1 cellular context compared by ENCODE assay signal in the genomic region with DNA sequence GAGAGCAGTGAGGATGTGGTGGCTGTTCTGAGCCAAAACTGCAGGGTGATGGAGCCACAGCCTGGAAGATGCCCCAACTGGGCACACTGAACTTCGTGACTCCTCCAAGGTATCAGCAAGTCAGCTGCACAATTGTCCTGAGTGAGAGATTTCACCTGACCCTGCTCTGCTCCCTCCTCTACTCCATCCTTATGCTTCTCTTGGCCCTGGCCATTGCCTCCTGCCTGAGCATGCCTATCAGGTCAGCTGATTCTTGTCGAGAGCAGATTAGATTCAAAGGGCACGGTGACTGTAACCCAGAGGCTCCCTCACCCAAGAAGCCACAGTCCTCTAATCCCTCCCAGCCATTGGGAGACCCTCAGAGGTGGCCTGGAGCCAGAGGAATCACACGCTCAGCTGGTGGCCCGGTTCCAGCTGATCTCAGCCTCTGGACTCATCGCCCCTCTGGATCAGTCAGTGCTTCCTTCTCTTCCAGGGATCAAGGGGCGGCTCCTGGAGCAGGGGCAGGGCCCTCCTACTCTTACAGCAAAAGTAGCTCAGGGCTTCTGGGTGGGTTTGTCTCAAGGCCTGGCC.
TF ChIP-seq lines count a peak whose summit lies in the region.

No MANE protein-coding gene starts in this region.

TF ChIP-seq in IMR-90, 13 proteins besides CTCF, POLR2A, EP300 and RAD21:
- TF ChIP-seq BHLHE40 (IDR thresholded peaks at IDR 0.05; ENCODE audit: low read depth, low read length) (no peak), FOS (IDR thresholded peaks at IDR 0.05; ENCODE audit: low read depth, low read length) (no peak), MXI1 (IDR thresholded peaks at IDR 0.05; ENCODE audit: borderline replicate concordance, low read depth, low read length) (no peak), NFE2L2 (IDR thresholded peaks at IDR 0.05; ENCODE audit: low read depth, low read length) (no peak), CEBPB (IDR thresholded peaks at IDR 0.05; ENCODE audit: low read depth, low read length) (no peak)
- TF ChIP-seq, protein P1, sequence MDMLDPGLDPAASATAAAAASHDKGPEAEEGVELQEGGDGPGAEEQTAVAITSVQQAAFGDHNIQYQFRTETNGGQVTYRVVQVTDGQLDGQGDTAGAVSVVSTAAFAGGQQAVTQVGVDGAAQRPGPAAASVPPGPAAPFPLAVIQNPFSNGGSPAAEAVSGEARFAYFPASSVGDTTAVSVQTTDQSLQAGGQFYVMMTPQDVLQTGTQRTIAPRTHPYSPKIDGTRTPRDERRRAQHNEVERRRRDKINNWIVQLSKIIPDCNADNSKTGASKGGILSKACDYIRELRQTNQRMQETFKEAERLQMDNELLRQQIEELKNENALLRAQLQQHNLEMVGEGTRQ (IDR thresholded peaks at IDR 0.05; ENCODE audit: low read depth, low read length): no peak
